1 cellular context compared by ENCODE assay signal in genomic region chr15:51338496-51338895, GRCh38.
TF ChIP-seq lines count a peak whose summit lies in the region.

Gene CYP19A1, minus strand, starts transcription at chr15:51338596. Its CDS starts 95,684 bp downstream, at chr15:51242912.

TF ChIP-seq in H1, 55 proteins besides CTCF, POLR2A, EP300 and RAD21:
- TF ChIP-seq, protein P1, sequence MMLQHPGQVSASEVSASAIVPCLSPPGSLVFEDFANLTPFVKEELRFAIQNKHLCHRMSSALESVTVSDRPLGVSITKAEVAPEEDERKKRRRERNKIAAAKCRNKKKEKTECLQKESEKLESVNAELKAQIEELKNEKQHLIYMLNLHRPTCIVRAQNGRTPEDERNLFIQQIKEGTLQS (IDR thresholded peaks at IDR 0.05; ENCODE audit: insufficient read depth, low read depth, low read length): no peak
- TF ChIP-seq PHF8 (conservative IDR thresholded peaks at IDR 0.05; ENCODE audit: low read depth, low read length) (no peak), MAFK (IDR thresholded peaks at IDR 0.05; ENCODE audit: low read depth, low read length) (no peak), ZNF274 (IDR thresholded peaks at IDR 0.05; ENCODE audit: borderline replicate concordance, extremely low read depth, low read length) (no peak), TCF12 (IDR thresholded peaks at IDR 0.05; ENCODE audit: low read depth, low read length) (no peak), BRCA1 (IDR thresholded peaks at IDR 0.05; ENCODE audit: low read depth, low read length) (no peak), CTBP2 (IDR thresholded peaks at IDR 0.05; ENCODE audit: borderline replicate concordance, insufficient read depth, insufficient read length, low read length) (no peak), CBX8 (IDR thresholded peaks at IDR 0.05; ENCODE audit: borderline replicate concordance, low read depth, low read length) (no peak), RNF2 (IDR thresholded peaks at IDR 0.05; ENCODE audit: borderline replicate concordance, low read depth, low read length, missing control alignments, poor library complexity, severe bottlenecking) (no peak), TBP (IDR thresholded peaks at IDR 0.05; ENCODE audit: low read depth, low read length) (no peak), SAP30 (IDR thresholded peaks at IDR 0.05; ENCODE audit: insufficient read depth, insufficient replicate concordance, low read length) (no peak), USF2 (IDR thresholded peaks at IDR 0.05; ENCODE audit: low read length) (no peak), TAF1 (IDR thresholded peaks at IDR 0.05; ENCODE audit: low read depth, low read length) (no peak), HDAC2 (IDR thresholded peaks at IDR 0.05; ENCODE audit: borderline replicate concordance in 1 of 2, low read depth in 2 of 2, low read length in 2 of 2) (no peak), TEAD4 (IDR thresholded peaks at IDR 0.05; ENCODE audit: low read depth, low read length) (no peak), SP1 (IDR thresholded peaks at IDR 0.05; ENCODE audit: low read depth, low read length) (no peak)
- TF ChIP-seq, protein P2, sequence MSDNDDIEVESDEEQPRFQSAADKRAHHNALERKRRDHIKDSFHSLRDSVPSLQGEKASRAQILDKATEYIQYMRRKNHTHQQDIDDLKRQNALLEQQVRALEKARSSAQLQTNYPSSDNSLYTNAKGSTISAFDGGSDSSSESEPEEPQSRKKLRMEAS (IDR thresholded peaks at IDR 0.05): no peak
- TF ChIP-seq, protein P3, sequence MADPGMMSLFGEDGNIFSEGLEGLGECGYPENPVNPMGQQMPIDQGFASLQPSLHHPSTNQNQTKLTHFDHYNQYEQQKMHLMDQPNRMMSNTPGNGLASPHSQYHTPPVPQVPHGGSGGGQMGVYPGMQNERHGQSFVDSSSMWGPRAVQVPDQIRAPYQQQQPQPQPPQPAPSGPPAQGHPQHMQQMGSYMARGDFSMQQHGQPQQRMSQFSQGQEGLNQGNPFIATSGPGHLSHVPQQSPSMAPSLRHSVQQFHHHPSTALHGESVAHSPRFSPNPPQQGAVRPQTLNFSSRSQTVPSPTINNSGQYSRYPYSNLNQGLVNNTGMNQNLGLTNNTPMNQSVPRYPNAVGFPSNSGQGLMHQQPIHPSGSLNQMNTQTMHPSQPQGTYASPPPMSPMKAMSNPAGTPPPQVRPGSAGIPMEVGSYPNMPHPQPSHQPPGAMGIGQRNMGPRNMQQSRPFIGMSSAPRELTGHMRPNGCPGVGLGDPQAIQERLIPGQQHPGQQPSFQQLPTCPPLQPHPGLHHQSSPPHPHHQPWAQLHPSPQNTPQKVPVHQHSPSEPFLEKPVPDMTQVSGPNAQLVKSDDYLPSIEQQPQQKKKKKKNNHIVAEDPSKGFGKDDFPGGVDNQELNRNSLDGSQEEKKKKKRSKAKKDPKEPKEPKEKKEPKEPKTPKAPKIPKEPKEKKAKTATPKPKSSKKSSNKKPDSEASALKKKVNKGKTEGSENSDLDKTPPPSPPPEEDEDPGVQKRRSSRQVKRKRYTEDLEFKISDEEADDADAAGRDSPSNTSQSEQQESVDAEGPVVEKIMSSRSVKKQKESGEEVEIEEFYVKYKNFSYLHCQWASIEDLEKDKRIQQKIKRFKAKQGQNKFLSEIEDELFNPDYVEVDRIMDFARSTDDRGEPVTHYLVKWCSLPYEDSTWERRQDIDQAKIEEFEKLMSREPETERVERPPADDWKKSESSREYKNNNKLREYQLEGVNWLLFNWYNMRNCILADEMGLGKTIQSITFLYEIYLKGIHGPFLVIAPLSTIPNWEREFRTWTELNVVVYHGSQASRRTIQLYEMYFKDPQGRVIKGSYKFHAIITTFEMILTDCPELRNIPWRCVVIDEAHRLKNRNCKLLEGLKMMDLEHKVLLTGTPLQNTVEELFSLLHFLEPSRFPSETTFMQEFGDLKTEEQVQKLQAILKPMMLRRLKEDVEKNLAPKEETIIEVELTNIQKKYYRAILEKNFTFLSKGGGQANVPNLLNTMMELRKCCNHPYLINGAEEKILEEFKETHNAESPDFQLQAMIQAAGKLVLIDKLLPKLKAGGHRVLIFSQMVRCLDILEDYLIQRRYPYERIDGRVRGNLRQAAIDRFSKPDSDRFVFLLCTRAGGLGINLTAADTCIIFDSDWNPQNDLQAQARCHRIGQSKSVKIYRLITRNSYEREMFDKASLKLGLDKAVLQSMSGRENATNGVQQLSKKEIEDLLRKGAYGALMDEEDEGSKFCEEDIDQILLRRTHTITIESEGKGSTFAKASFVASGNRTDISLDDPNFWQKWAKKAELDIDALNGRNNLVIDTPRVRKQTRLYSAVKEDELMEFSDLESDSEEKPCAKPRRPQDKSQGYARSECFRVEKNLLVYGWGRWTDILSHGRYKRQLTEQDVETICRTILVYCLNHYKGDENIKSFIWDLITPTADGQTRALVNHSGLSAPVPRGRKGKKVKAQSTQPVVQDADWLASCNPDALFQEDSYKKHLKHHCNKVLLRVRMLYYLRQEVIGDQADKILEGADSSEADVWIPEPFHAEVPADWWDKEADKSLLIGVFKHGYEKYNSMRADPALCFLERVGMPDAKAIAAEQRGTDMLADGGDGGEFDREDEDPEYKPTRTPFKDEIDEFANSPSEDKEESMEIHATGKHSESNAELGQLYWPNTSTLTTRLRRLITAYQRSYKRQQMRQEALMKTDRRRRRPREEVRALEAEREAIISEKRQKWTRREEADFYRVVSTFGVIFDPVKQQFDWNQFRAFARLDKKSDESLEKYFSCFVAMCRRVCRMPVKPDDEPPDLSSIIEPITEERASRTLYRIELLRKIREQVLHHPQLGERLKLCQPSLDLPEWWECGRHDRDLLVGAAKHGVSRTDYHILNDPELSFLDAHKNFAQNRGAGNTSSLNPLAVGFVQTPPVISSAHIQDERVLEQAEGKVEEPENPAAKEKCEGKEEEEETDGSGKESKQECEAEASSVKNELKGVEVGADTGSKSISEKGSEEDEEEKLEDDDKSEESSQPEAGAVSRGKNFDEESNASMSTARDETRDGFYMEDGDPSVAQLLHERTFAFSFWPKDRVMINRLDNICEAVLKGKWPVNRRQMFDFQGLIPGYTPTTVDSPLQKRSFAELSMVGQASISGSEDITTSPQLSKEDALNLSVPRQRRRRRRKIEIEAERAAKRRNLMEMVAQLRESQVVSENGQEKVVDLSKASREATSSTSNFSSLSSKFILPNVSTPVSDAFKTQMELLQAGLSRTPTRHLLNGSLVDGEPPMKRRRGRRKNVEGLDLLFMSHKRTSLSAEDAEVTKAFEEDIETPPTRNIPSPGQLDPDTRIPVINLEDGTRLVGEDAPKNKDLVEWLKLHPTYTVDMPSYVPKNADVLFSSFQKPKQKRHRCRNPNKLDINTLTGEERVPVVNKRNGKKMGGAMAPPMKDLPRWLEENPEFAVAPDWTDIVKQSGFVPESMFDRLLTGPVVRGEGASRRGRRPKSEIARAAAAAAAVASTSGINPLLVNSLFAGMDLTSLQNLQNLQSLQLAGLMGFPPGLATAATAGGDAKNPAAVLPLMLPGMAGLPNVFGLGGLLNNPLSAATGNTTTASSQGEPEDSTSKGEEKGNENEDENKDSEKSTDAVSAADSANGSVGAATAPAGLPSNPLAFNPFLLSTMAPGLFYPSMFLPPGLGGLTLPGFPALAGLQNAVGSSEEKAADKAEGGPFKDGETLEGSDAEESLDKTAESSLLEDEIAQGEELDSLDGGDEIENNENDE (IDR thresholded peaks at IDR 0.05; ENCODE audit: insufficient replicate concordance, low read length): no peak
